10 cellular contexts compared by ENCODE assay signal in the genomic region with DNA sequence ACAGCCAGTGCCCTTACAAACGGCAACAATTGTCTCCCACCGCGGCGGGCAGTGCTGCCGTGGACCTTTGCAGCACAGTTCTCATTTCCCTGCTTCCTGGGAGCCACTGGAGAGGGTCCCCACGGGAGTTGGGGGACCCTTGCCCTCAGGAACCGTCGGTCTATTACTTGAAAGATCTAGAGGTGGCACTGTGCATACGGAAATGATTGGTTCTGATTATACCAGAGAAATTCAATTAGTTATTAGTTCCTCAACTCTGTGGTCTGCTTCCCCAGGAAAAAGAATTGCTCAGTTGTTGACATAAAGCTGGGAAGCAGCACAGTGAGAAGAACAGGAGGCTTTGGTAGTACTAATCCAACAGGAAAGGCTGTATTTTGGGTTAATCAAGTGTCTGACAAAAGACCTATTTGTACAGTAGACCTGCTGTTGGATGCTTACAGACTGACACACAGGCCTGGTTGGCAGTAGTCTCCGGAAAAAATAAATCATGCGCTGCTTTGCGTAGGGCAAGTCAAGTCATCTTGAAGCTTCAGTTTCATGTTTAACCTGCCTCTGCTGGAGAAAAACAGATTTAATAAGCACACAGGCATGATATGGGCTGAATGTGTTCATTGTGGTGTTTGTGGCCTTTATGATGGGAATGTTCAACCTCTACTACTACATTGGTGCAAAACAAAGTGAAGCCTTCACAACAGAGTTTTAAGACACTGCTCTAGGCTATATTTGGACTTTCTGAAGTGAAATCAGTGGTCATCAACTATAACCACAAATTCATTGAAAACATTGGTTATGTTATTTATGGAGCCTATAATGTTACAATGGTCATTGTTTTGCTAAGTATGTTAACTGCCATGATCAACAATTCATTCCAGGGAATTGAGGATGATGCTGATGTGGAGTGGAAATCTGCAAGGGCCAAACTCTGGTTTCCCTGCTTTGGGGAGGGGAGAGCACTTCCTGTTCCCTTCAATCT. TPM values are rescaled to one million over a fixed set of nuclear protein-coding genes. Genes with fewer than 3 reads are reported as not detected.
A peak's percentile ranks its signal among the peaks of the same experiment; 100 is the strongest.
DNase-seq lines count a peak whose midpoint lies in the region; TF ChIP-seq lines count a peak whose summit lies in the region.
"Had no signal": no experiment of that assay in that cellular context is flagged by ENCODE, and none has a peak within 500 bp of the region (broad histone marks: within the 10 kb centered on the region; RNA-seq: fewer than 3 reads in every experiment).

No MANE protein-coding gene starts in this region.

- peaks cover 5% of the 10 kb centered on the region for H3K27me3 Mint-ChIP-seq in Caco-2 (ENCODE audit: insufficient read depth, unreplicated experiment)

- no peak overlapping the region for H3K9ac ChIP-seq in OCI-LY1 (ENCODE audit: low read length)
- H3K9ac ChIP-seq in fibroblast of lung (ENCODE audit: insufficient read depth, low read length) = no peak overlapping the region

- intact Hi-C loops in Caco-2 (cut with micrococcal nuclease; ENCODE audit: unreplicated experiment) = no loop called here

- no peak for TF ChIP-seq CTCF in OCI-LY1 (IDR thresholded peaks at IDR 0.05; ENCODE audit: low read length)
- TF ChIP-seq CTCF in fibroblast of lung (conservative IDR thresholded peaks at IDR 0.05 in 1 of 2, IDR thresholded peaks at IDR 0.05 in 1 of 2; ENCODE audit: low read depth in 1 of 2, low read length in 2 of 2) = no peak
- TF ChIP-seq CTCF in Caco-2 (IDR thresholded peaks at IDR 0.05; ENCODE audit: insufficient read depth in 1 of 2, low read depth in 1 of 2, low read length in 1 of 2, severe bottlenecking in 1 of 2, unreplicated experiment in 1 of 2) = no peak

- H3F3A ChIP-seq in OCI-LY1 (ENCODE audit: insufficient read depth, low read length) = no peaks in the 10 kb centered on the region

- H3K4me1 ChIP-seq in OCI-LY1 (ENCODE audit: insufficient read depth, low read length, severe bottlenecking) (peaks cover 16% of the 10 kb centered on the region), fibroblast of lung (ENCODE audit: control insufficient read depth, extremely low read depth, insufficient read depth, low read length) (no peaks in the 10 kb centered on the region), Caco-2 (peaks cover 8% of the 10 kb centered on the region; the same call in 1 of the 2 replicates)

- H2AFZ ChIP-seq in OCI-LY1 (ENCODE audit: low read length) = 0 out of 2 replicates have a peak overlapping the region, but pooled peaks have one; percentile 55
- H2AFZ ChIP-seq in fibroblast of lung (ENCODE audit: low read length) = no peak overlapping the region

- CTCF ChIA-PET in Caco-2 (lab: Charles Lee) = no interaction called here

- H3K36me3 ChIP-seq in OCI-LY1 (ENCODE audit: insufficient read depth, low read length) (no peaks in the 10 kb centered on the region; the same call in 1 of the 2 replicates), fibroblast of lung (ENCODE audit: control insufficient read depth, insufficient read depth, low read length) (no peaks in the 10 kb centered on the region), Caco-2 (ENCODE audit: control insufficient read depth, insufficient read depth, low read length) (no peaks in the 10 kb centered on the region)

- no peaks in the 10 kb centered on the region for H3K79me2 ChIP-seq in OCI-LY1 (ENCODE audit: insufficient read depth, low read length)
- H3K79me2 ChIP-seq in fibroblast of lung (ENCODE audit: control insufficient read depth, insufficient read depth, low read length) = no peaks in the 10 kb centered on the region

- no peaks in the 10 kb centered on the region for H3K36me3 Mint-ChIP-seq in Caco-2 (ENCODE audit: insufficient read depth, unreplicated experiment)
- H3K36me3 Mint-ChIP-seq: activated naive CD4-positive, alpha-beta T cell treated with anti-CD3 and anti-CD28 coated beads, Interleukin-2, amount 50 U/mL, for 24 hours had no signal

- DNase-seq in stimulated activated CD4-positive, alpha-beta T cell treated with anti-CD3 and anti-CD28 coated beads, Interleukin-15, amount 100 ng/mL, for 48 hours (ENCODE audit: low read depth in 2 of 2) = peak; percentile 20 to 39
- DNase-seq in stimulated activated CD4-positive, alpha-beta T cell treated with anti-CD3 and anti-CD28 coated beads, Interleukin-12 subunit alpha, Interleukin-12 subunit beta, amount 100 ng/mL, for 4 hours = no peak
- DNase-seq in fibroblast of lung (ENCODE audit: low read depth in 2 of 2) (peak; percentile 2 to 97), NCI-H1417 (lab: John Stamatoyannopoulos, UW) (no peak), Caco-2 (no peak), cerebellum (ENCODE audit: low spot score) (no peak), NCI-H1417 treated with DMSO at 0.1 percent for 48 hours (lab: John Stamatoyannopoulos, UW) (no peak)
- DNase-seq: NCI-H1092 treated with DMSO at 0.1 percent for 48 hours had no signal

- POLR2A ChIA-PET in Caco-2 (lab: Charles Lee) = no interaction called here

- H3K9me3 Mint-ChIP-seq in Caco-2 (ENCODE audit: unreplicated experiment) = no peaks in the 10 kb centered on the region
- H3K9me3 Mint-ChIP-seq: activated naive CD4-positive, alpha-beta T cell treated with anti-CD3 and anti-CD28 coated beads, Interleukin-2, amount 50 U/mL, for 24 hours had no signal

- H3K27ac ChIP-seq in OCI-LY1 (ENCODE audit: low read depth, low read length, poor library complexity, severe bottlenecking) (peak overlapping the region; percentile 44), fibroblast of lung (ENCODE audit: insufficient read depth, low read length) (no peak overlapping the region)

- H3K4me2 ChIP-seq in OCI-LY1 (ENCODE audit: low read length) (peak overlapping the region; percentile 63), fibroblast of lung (ENCODE audit: extremely low read depth, insufficient read depth, low read length) (no peak overlapping the region)

- H3K4me1 Mint-ChIP-seq in Caco-2 (ENCODE audit: low read depth, unreplicated experiment) = peaks cover 21% of the 10 kb centered on the region
- H3K4me1 Mint-ChIP-seq: activated naive CD4-positive, alpha-beta T cell treated with anti-CD3 and anti-CD28 coated beads, Interleukin-2, amount 50 U/mL, for 24 hours had no signal

- H3K27me3 ChIP-seq in OCI-LY1 (ENCODE audit: insufficient read depth, low read length) (no peaks in the 10 kb centered on the region), fibroblast of lung (ENCODE audit: control insufficient read depth, insufficient read depth, low read length) (peaks cover 5% of the 10 kb centered on the region), Caco-2 (replicated peaks; ENCODE audit: control insufficient read depth, insufficient read depth, low read length) (no peaks in the 10 kb centered on the region)

- H3K4me3 Mint-ChIP-seq in Caco-2 (ENCODE audit: unreplicated experiment) = no peak overlapping the region
- H3K4me3 Mint-ChIP-seq: activated naive CD4-positive, alpha-beta T cell treated with anti-CD3 and anti-CD28 coated beads, Interleukin-2, amount 50 U/mL, for 24 hours had no signal

- H4K20me1 ChIP-seq in OCI-LY1 (ENCODE audit: insufficient read depth, low read length) (no peaks in the 10 kb centered on the region), fibroblast of lung (ENCODE audit: control insufficient read depth, extremely low read depth, insufficient read depth, low read length) (no peaks in the 10 kb centered on the region)

- no TSS peak for BruUV-seq in Caco-2 (replicated peaks; lab: Mats Ljungman, UMichigan)

- no peaks in the 10 kb centered on the region for H3K9me3 ChIP-seq in OCI-LY1 (ENCODE audit: low read length)
- H3K9me3 ChIP-seq in fibroblast of lung (ENCODE audit: control insufficient read depth, insufficient read depth, low read depth, low read length) = no peaks in the 10 kb centered on the region
- H3K9me3 ChIP-seq in Caco-2 = 0 out of 2 replicates have a peak, but pooled peaks cover under 1% of the 10 kb centered on the region

- peak overlapping the region; percentile 34 for H3K4me3 ChIP-seq in OCI-LY1 (ENCODE audit: low read depth, low read length, poor library complexity, severe bottlenecking)
- no peak overlapping the region for H3K4me3 ChIP-seq in fibroblast of lung (replicated peaks in 1 of 4; ENCODE audit: control extremely low read depth in 1 of 4, insufficient read depth in 1 of 4, low read depth in 3 of 4, low read length in 4 of 4)
- H3K4me3 ChIP-seq in Caco-2 (ENCODE audit: low read depth, low read length) = no peak overlapping the region

- no peak overlapping the region for H3K27ac Mint-ChIP-seq in Caco-2 (ENCODE audit: unreplicated experiment)
- H3K27ac Mint-ChIP-seq: activated naive CD4-positive, alpha-beta T cell treated with anti-CD3 and anti-CD28 coated beads, Interleukin-2, amount 50 U/mL, for 24 hours had no signal

- H3K9me2 ChIP-seq in OCI-LY1 (ENCODE audit: low read depth, low read length) = no peaks in the 10 kb centered on the region

RNA-seq across cellular contexts. Expression of a gene that starts 54.6 kb away (rescaled TPM):
- total RNA-seq in fibroblast of lung = 62.1 and 112 TPM in 2 replicates
- 67.0 and 102 TPM in 2 replicates for polyA plus RNA-seq in fibroblast of lung
- polyA plus RNA-seq in fibroblast of lung (2012) = 48.4 and 65.3 TPM in 2 replicates
- polyA minus RNA-seq in fibroblast of lung (ENCODE audit: low replicate concordance) = 67.8 and 81.0 TPM in 2 replicates
- 106 and 126 TPM in 2 replicates for total RNA-seq in Caco-2 (2022)
- 110 TPM for total RNA-seq in cerebellum

Comparison
In these comparisons a context has a peak if more than half of its experiments do, and no peak if none do; other contexts are left out.
1. DNase-seq: peak in stimulated activated CD4-positive, alpha-beta T cell treated with anti-CD3 and anti-CD28 coated beads, Interleukin-15, amount 100 ng/mL, for 48 hours (2 of 2) and fibroblast of lung (2 of 2); none in stimulated activated CD4-positive, alpha-beta T cell treated with anti-CD3 and anti-CD28 coated beads, Interleukin-12 subunit alpha, Interleukin-12 subunit beta, amount 100 ng/mL, for 4 hours (single experiment), NCI-H1417 (0 of 3), Caco-2 (0 of 2), cerebellum (single experiment) and NCI-H1417 treated with DMSO at 0.1 percent for 48 hours (single experiment).